ENCODE assay signal across 22 cellular contexts in genomic region chr5:140147460-140147859, GRCh38.
"Had no signal": no experiment of that assay in that cellular context is flagged by ENCODE, and none has a peak within 500 bp of the region (broad histone marks: within the 10 kb centered on the region; RNA-seq: fewer than 3 reads in every experiment).

No MANE protein-coding gene starts in this region.

- H3K36me3 Mint-ChIP-seq: IgD-negative memory B cell had no signal

- H3K9me3 ChIP-seq: SJCRH30 had no signal

- ATAC-seq: K562, Panc1, PC-3, Right ventricle myocardium inferior, SK-N-SH treated with all-trans-retinoic acid at 6 μM for 48 hours had no signal

- H3K9me3 Mint-ChIP-seq: IgD-negative memory B cell had no signal

- H3K27ac Mint-ChIP-seq: IgD-negative memory B cell had no signal

- DNase-seq: Kasumi-1, MM.1S, NCI-H1092 treated with DMSO at 0.1 percent for 48 hours, NCI-H1436, NCI-H187, NCI-H2029, NCI-H2081 treated with DMSO at 0.1 percent for 48 hours, NCI-H2171, NCI-H226, NCI-H446, NCI-H510A, NCI-H524 treated with DMSO at 0.1 percent for 48 hours, NCI-H69, NCI-H774, PC-3, SHP77 treated with DMSO at 0.1 percent for 48 hours, SJCRH30 had no signal
